9 cellular contexts compared by ENCODE assay signal in genomic region chr1:32179443-32180185, GRCh38. TPM values are rescaled to one million over a fixed set of nuclear protein-coding genes. Genes with fewer than 3 reads are reported as not detected.
DNase-seq lines count a peak whose midpoint lies in the region; ATAC-seq, FAIRE-seq and TF ChIP-seq lines count a peak whose summit lies in the region.
"Had no signal": no experiment of that assay in that cellular context is flagged by ENCODE, and none has a peak within 500 bp of the region (broad histone marks: within the 10 kb centered on the region; RNA-seq: fewer than 3 reads in every experiment).

Gene TXLNA (plus strand): TSS chr1:32179675. CDS start chr1:32180346, 671 bp downstream.

- peak within 1 kb of the TSS; percentile 92 for H3K4me3 Mint-ChIP-seq in central memory CD8-positive, alpha-beta T cell

- H3K4me3 ChIP-seq in AG09309 (ENCODE audit: control insufficient read depth, low read depth, low read length) (peak within 1 kb of the TSS; percentile 85), kidney (ENCODE audit: low read length in 2 of 2) (peak within 1 kb of the TSS; percentile 62 to 81)

- peak within 1 kb of the TSS; percentile 97 to 98 for H3K27ac ChIP-seq in kidney (ENCODE audit: low read depth in 2 of 2, low read length in 2 of 2)

- FAIRE-seq in kidney (lab: Jason Lieb, UNC): no peak
- FAIRE-seq: TTC549 had no signal

- peak; percentile 74 for ATAC-seq in GM19023 (IDR thresholded peaks at IDR 0.05; ENCODE audit: unreplicated experiment)
- peak; percentile 81 for ATAC-seq in HG03196 (IDR thresholded peaks at IDR 0.05; ENCODE audit: unreplicated experiment)
- ATAC-seq in activated CD4-positive, CD25-positive, alpha-beta regulatory T cell treated with anti-CD3 and anti-CD28 coated beads, Interleukin-2, amount 50 U/mL, for 24 hours: peak; percentile 88 to 90
- ATAC-seq in central memory CD8-positive, alpha-beta T cell (replicated peaks; ENCODE audit: extremely low read depth, poor library complexity, severe bottlenecking): peak; percentile 82

- peak within 1 kb of the TSS; percentile 97 for H3K27ac Mint-ChIP-seq in central memory CD8-positive, alpha-beta T cell (ENCODE audit: low read depth)

- no peaks in the 10 kb centered on the region for H3K9me3 Mint-ChIP-seq in central memory CD8-positive, alpha-beta T cell

- no peaks in the 10 kb centered on the region for H3K9me3 ChIP-seq in kidney (ENCODE audit: control insufficient read depth in 1 of 2, low read length in 2 of 2)

- no peak for DNase-seq in AG09309 (ENCODE audit: low read depth)
- peak; percentile 82 for DNase-seq in NCI-H345 treated with DMSO at 0.1 percent for 48 hours (lab: John Stamatoyannopoulos, UW; ENCODE audit: unreplicated experiment)
- peak; percentile 72 to 75 for DNase-seq in central memory CD8-positive, alpha-beta T cell (ENCODE audit: low spot score in 2 of 2)
- peak; percentile 99 for DNase-seq in kidney
- peak; percentile 95 for DNase-seq in stimulated activated CD4-positive, alpha-beta T cell treated with anti-CD3 and anti-CD28 coated beads, Interleukin-15, amount 100 ng/mL, for 24 hours

- H3K36me3 ChIP-seq in kidney (ENCODE audit: control insufficient read depth in 1 of 2, insufficient read depth in 2 of 2, low read length in 2 of 2): peaks cover 8 to 15% of the 10 kb centered on the region in 2 donors

- H3K27me3 Mint-ChIP-seq in central memory CD8-positive, alpha-beta T cell: no peaks in the 10 kb centered on the region

- peak within 1 kb of the TSS; percentile 82 to 94 for H3K9ac ChIP-seq in kidney (ENCODE audit: low read length in 2 of 2)

- TF ChIP-seq CTCF in AG09309 (IDR thresholded peaks at IDR 0.05; ENCODE audit: control insufficient read depth, insufficient read depth, low read depth, low read length, missing control alignments) (no peak), kidney (IDR thresholded peaks at IDR 0.05; ENCODE audit: borderline replicate concordance, extremely low read depth, insufficient read depth) (no peak)

- peaks cover 19 to 22% of the 10 kb centered on the region in 2 donors for H3K4me1 ChIP-seq in kidney (ENCODE audit: control insufficient read depth in 1 of 2, insufficient read depth in 1 of 2, low read depth in 1 of 2, low read length in 2 of 2)

- intact Hi-C loops in kidney (cut with DNase I): no loop called here

- peaks cover 38% of the 10 kb centered on the region for H3K4me1 Mint-ChIP-seq in central memory CD8-positive, alpha-beta T cell

- H3K36me3 Mint-ChIP-seq in central memory CD8-positive, alpha-beta T cell (ENCODE audit: insufficient read depth): peaks cover 32% of the 10 kb centered on the region

RNA-seq across cellular contexts. Expression of gene TXLNA, which starts in this region (rescaled TPM):
- 58.6 TPM for total RNA-seq in kidney
- 19.9 TPM for polyA plus RNA-seq in kidney (ENCODE audit: insufficient read depth, low read depth, low replicate concordance)
